Comparison of ENCODE assay signal across 9 cellular contexts in genomic region chr3:50264389-50264963, GRCh38. TPM values are rescaled to one million over a fixed set of nuclear protein-coding genes. Genes with fewer than 3 reads are reported as not detected.
DNase-seq lines count a peak whose midpoint lies in the region; ATAC-seq, FAIRE-seq and TF ChIP-seq lines count a peak whose summit lies in the region.
"Had no signal": no experiment of that assay in that cellular context is flagged by ENCODE, and none has a peak within 500 bp of the region (broad histone marks: within the 10 kb centered on the region; RNA-seq: fewer than 3 reads in every experiment).

No MANE protein-coding gene starts in this region.

- H3K27ac ChIP-seq in GM23248 = peak overlapping the region; percentile 48

- H3K9ac ChIP-seq in GM23248 (peak overlapping the region; percentile 41), adipocyte (ENCODE audit: low read length) (peak overlapping the region; percentile 38)

- no peak for ATAC-seq in HG02588 (IDR thresholded peaks at IDR 0.05; ENCODE audit: unreplicated experiment)
- ATAC-seq in HG03025 (IDR thresholded peaks at IDR 0.05; ENCODE audit: low FRiP score, unreplicated experiment) = no peak
- ATAC-seq in GM18868 (IDR thresholded peaks at IDR 0.05; ENCODE audit: unreplicated experiment) = no peak

- peaks cover 38% of the 10 kb centered on the region for H3K4me1 Mint-ChIP-seq in progenitor cell of endocrine pancreas (ENCODE audit: low read depth)

- H4K20me1 ChIP-seq in GM23248 (ENCODE audit: insufficient read depth) = no peaks in the 10 kb centered on the region

- intact Hi-C loops in cardiac septum (cut with DNase I) = no loop called here

- no peak overlapping the region for H3K4me3 ChIP-seq in GM23248
- no peak overlapping the region for H3K4me3 ChIP-seq in adipocyte (ENCODE audit: low read length)

- H3K36me3 ChIP-seq in GM23248 (ENCODE audit: low read depth) (no peaks in the 10 kb centered on the region), adipocyte (ENCODE audit: control insufficient read depth, insufficient read depth, low read length, severe bottlenecking) (no peaks in the 10 kb centered on the region)

- H3K9me3 ChIP-seq in GM23248 (ENCODE audit: low read depth) (no peaks in the 10 kb centered on the region), adipocyte (ENCODE audit: control insufficient read depth, low read length) (no peaks in the 10 kb centered on the region)

- in situ Hi-C loops in GM23248 (cut with MboI) = no loop called here

- peaks cover 13% of the 10 kb centered on the region for H3F3A ChIP-seq in GM23248 (ENCODE audit: insufficient read depth)

- DNase-seq in GM23248 (peak; percentile 83), adipocyte (ENCODE audit: low read depth) (peak; percentile 93), cardiac septum (ENCODE audit: low spot score) (peak; percentile 85), progenitor cell of endocrine pancreas (ENCODE audit: low spot score, unreplicated experiment) (peak; percentile 77), GM19239 (ENCODE audit: insufficient read length, low spot score) (no peak)

- peak overlapping the region; percentile 35 for H3K4me3 Mint-ChIP-seq in progenitor cell of endocrine pancreas (ENCODE audit: low read depth)

- peak overlapping the region; percentile 23 for H3K4me2 ChIP-seq in GM23248 (ENCODE audit: unreplicated experiment)

- H3K4me1 ChIP-seq in GM23248 (ENCODE audit: insufficient read depth) = peaks cover 35% of the 10 kb centered on the region
- H3K4me1 ChIP-seq in adipocyte (ENCODE audit: control insufficient read depth, insufficient read depth, low read length) = peaks cover 60% of the 10 kb centered on the region

- no peaks in the 10 kb centered on the region for H3K9me3 Mint-ChIP-seq in progenitor cell of endocrine pancreas (ENCODE audit: low read depth)

- H3K27ac Mint-ChIP-seq in progenitor cell of endocrine pancreas = peak overlapping the region; percentile 98

- H3K9me2 ChIP-seq in GM23248 (ENCODE audit: insufficient read depth) = no peaks in the 10 kb centered on the region

- FAIRE-seq in GM19239 (lab: Jason Lieb, UNC) = no peak
- FAIRE-seq: keratinocyte had no signal

- no peaks in the 10 kb centered on the region for H3K79me2 ChIP-seq in GM23248 (ENCODE audit: insufficient read depth)

- H3K27me3 ChIP-seq in GM23248 (replicated peaks; ENCODE audit: insufficient read depth) (no peaks in the 10 kb centered on the region), adipocyte (replicated peaks; ENCODE audit: control insufficient read depth, insufficient read depth, low read length) (no peaks in the 10 kb centered on the region)

- H2AFZ ChIP-seq in GM23248 = no peak overlapping the region

- 3 to 15% methylated on average over 6 to 7 of the region's 7 CpGs for WGBS in GM23248 (ENCODE audit: low coverage in 1 of 2, low lambda C conversion rate in 2 of 2, missing lambda C conversion rate in 2 of 2), 2 experiments

- TF ChIP-seq CTCF in progenitor cell of endocrine pancreas (IDR thresholded peaks at IDR 0.05; ENCODE audit: unreplicated experiment) = no peak

- peaks cover 3% of the 10 kb centered on the region for H3K27me3 Mint-ChIP-seq in progenitor cell of endocrine pancreas

- H3K36me3 Mint-ChIP-seq in progenitor cell of endocrine pancreas (ENCODE audit: insufficient read depth) = no peaks in the 10 kb centered on the region

RNA-seq across cellular contexts. Expression of gene SEMA3B, which starts 4.5 kb away (rescaled TPM):
- total RNA-seq in GM23248 (2014; rRNA removed; shearing (Covaris generic)) = 8.8 and 13.3 TPM in 2 replicates
- 7.6 and 8.4 TPM in 2 replicates for polyA plus RNA-seq in GM23248 (2016; fragmentation: Nextera tagmentation; extraction: Ambion mirVana)
- total RNA-seq in cardiac septum = 26.5 TPM
- total RNA-seq in progenitor cell of endocrine pancreas = 24.6 and 27.6 TPM in 2 replicates

RNA-seq across cellular contexts. Expression of gene LSMEM2, which starts 14.4 kb away (rescaled TPM):
- not detected in 2 replicates for total RNA-seq in GM23248 (2014; rRNA removed; shearing (Covaris generic))
- not detected in 2 replicates for polyA plus RNA-seq in GM23248 (2016; fragmentation: Nextera tagmentation; extraction: Ambion mirVana)
- 25.7 TPM for total RNA-seq in cardiac septum
- not detected in 2 replicates for total RNA-seq in progenitor cell of endocrine pancreas
- polyA plus RNA-seq: keratinocyte had no signal

RNA-seq across cellular contexts. Expression of gene IFRD2, which starts 27.8 kb away (rescaled TPM):
- 86.6 and 90.2 TPM in 2 replicates for total RNA-seq in GM23248 (2014; rRNA removed; shearing (Covaris generic))
- 85.4 and 90.6 TPM in 2 replicates for polyA plus RNA-seq in GM23248 (2016; fragmentation: Nextera tagmentation; extraction: Ambion mirVana)
- total RNA-seq in cardiac septum = 45.7 TPM
- 49.0 and 58.7 TPM in 2 replicates for total RNA-seq in progenitor cell of endocrine pancreas

RNA-seq across cellular contexts. Expression of gene GNAI2, which starts 28.5 kb away (rescaled TPM):
- total RNA-seq in GM23248 (2014; rRNA removed; shearing (Covaris generic)) = 393 and 427 TPM in 2 replicates
- 424 and 426 TPM in 2 replicates for polyA plus RNA-seq in GM23248 (2016; fragmentation: Nextera tagmentation; extraction: Ambion mirVana)
- total RNA-seq in cardiac septum (153 TPM), progenitor cell of endocrine pancreas (158 and 171 TPM in 2 replicates)

RNA-seq across cellular contexts. Expression of gene HYAL3, which starts 34.7 kb away (rescaled TPM):
- 3.0 and 9.6 TPM in 2 replicates for total RNA-seq in GM23248 (2014; rRNA removed; shearing (Covaris generic))
- 5.7 and 7.6 TPM in 2 replicates for polyA plus RNA-seq in GM23248 (2016; fragmentation: Nextera tagmentation; extraction: Ambion mirVana)
- total RNA-seq in cardiac septum (1.3 TPM), progenitor cell of endocrine pancreas (3.2 and 3.6 TPM in 2 replicates)

Comparison
In these comparisons a context has a peak if more than half of its experiments do, and no peak if none do; other contexts are left out.
1. RNA of gene LSMEM2, which starts 14.4 kb away (total RNA-seq): 25.7 TPM in cardiac septum (single experiment); not detected in progenitor cell of endocrine pancreas and not detected in GM23248; every median in the first group is over 10 times any median in the second.